ENCODE assay signal across 8 cellular contexts in genomic region chr11:18321991-18322711, GRCh38. TPM values are rescaled to one million over a fixed set of nuclear protein-coding genes. Genes with fewer than 3 reads are reported as not detected.
DNase-seq lines count a peak whose midpoint lies in the region; ATAC-seq and TF ChIP-seq lines count a peak whose summit lies in the region.

TSS of gene GTF2H1 (plus strand) at chr11:18322567. CDS start at chr11:18333075, 10,508 bp downstream.
TSS of gene HPS5 (minus strand) at chr11:18322140. CDS start at chr11:18317858, 4,282 bp downstream.

- H3K36me3 ChIP-seq in liver (ENCODE audit: control insufficient read depth in 4 of 4, insufficient read depth in 3 of 4, low read depth in 1 of 4, low read length in 3 of 4), result peaks cover 0 to 9% (median 3%) of the 10 kb centered on the region in 4 donors

- H3K27me3 ChIP-seq in liver (ENCODE audit: control insufficient read depth in 4 of 4, insufficient read depth in 4 of 4, low read length in 3 of 4), result no peaks in the 10 kb centered on the region

- DNase-seq in NCI-H774 (lab: John Stamatoyannopoulos, UW) (peak; percentile 95), dermis microvascular lymphatic vessel endothelial cell (ENCODE audit: low read depth in 2 of 2) (peak; percentile 98 to 99)
- peak; percentile 93 to 96 for DNase-seq in activated CD4-positive, alpha-beta T cell treated with anti-CD3 and anti-CD28 coated beads, Interleukin-2, amount 50 U/mL, for 48 hours
- DNase-seq in stimulated activated CD4-positive, alpha-beta T cell treated with anti-CD3 and anti-CD28 coated beads, Interleukin-4, amount 100 ng/mL, for 24 hours, result peak; percentile 96

- ATAC-seq in GM19395 (IDR thresholded peaks at IDR 0.05; ENCODE audit: unreplicated experiment) (peak; percentile 90), HG03565 (IDR thresholded peaks at IDR 0.05; ENCODE audit: unreplicated experiment) (peak; percentile 78)

- H3K9ac ChIP-seq in liver (ENCODE audit: low read depth in 1 of 2, low read length in 2 of 2), result peak within 1 kb of the TSS; percentile 82 to 96

- peak within 1 kb of the TSS; percentile 73 to 99 (median 94) for H3K4me3 ChIP-seq in liver (ENCODE audit: low read depth in 1 of 3, low read length in 3 of 3)

- H3K4me1 ChIP-seq in liver (ENCODE audit: control insufficient read depth in 4 of 4, insufficient read depth in 4 of 4, low read length in 3 of 4), result peaks cover 9 to 43% (median 31%) of the 10 kb centered on the region in 4 donors

- peak within 1 kb of the TSS; percentile 97 for H3K27ac ChIP-seq in C4-2B
- H3K27ac ChIP-seq in liver (ENCODE audit: low read depth in 1 of 2, low read length in 2 of 2), result peak within 1 kb of the TSS; percentile 97 to 100

- TF ChIP-seq RAD21 in liver (IDR thresholded peaks at IDR 0.05), result peak; percentile 47 to 50

- TF ChIP-seq CTCF in C4-2B (conservative IDR thresholded peaks at IDR 0.05) (no peak), liver (IDR thresholded peaks at IDR 0.05; ENCODE audit: low read depth, low read length, missing input control) (peak; percentile 12)

- under 1% methylated on average over 61 of the region's 61 CpGs for WGBS in liver

- H3K9me3 ChIP-seq in liver (ENCODE audit: control insufficient read depth in 4 of 4, low read length in 3 of 4), result no peaks in the 10 kb centered on the region

TF ChIP-seq in liver, 16 proteins besides CTCF, POLR2A, EP300 and RAD21:
- TF ChIP-seq GABPA (IDR thresholded peaks at IDR 0.05 in 1 of 2, conservative IDR thresholded peaks at IDR 0.05 in 1 of 2), result peak; percentile 87 to 96
- TF ChIP-seq YY1 (IDR thresholded peaks at IDR 0.05), result peak; percentile 99
- TF ChIP-seq ATF3 (IDR thresholded peaks at IDR 0.05), result no peak
- TF ChIP-seq FOXA1 (IDR thresholded peaks at IDR 0.05), result peak; percentile 41
- TF ChIP-seq NR2F2 (IDR thresholded peaks at IDR 0.05), result no peak
- TF ChIP-seq TAF1 (conservative IDR thresholded peaks at IDR 0.05), result peak; percentile 90
- peak; percentile 39 for TF ChIP-seq FOXA2 (IDR thresholded peaks at IDR 0.05)
- TF ChIP-seq HNF4A (conservative IDR thresholded peaks at IDR 0.05), result peak; percentile 66 to 79
- TF ChIP-seq REST (IDR thresholded peaks at IDR 0.05), result peak; percentile 87
- peak; percentile 76 to 79 for TF ChIP-seq RXRA (IDR thresholded peaks at IDR 0.05)
- TF ChIP-seq ZBTB33 (IDR thresholded peaks at IDR 0.05), result peak; percentile 94
- peak; percentile 84 for TF ChIP-seq MAX (IDR thresholded peaks at IDR 0.05)
- TF ChIP-seq SP1 (IDR thresholded peaks at IDR 0.05), result peak; percentile 83
- peak; percentile 73 to 87 for TF ChIP-seq EGR1 (IDR thresholded peaks at IDR 0.05; ENCODE audit: low read depth in 2 of 2)
- TF ChIP-seq JUND (IDR thresholded peaks at IDR 0.05), result peak; percentile 85
- TF ChIP-seq HNF4G (IDR thresholded peaks at IDR 0.05), result peak; percentile 20

RNA-seq across cellular contexts. Expression of gene GTF2H1, which starts in this region (rescaled TPM):
- 42.4 and 60.3 TPM in 2 replicates for total RNA-seq in dermis microvascular lymphatic vessel endothelial cell
- total RNA-seq in liver, result 10 to 100 TPM; 25.4 to 37.7 TPM
- 10 to 100 TPM; 11.9 to 12.0 TPM for polyA plus RNA-seq in liver

RNA-seq across cellular contexts. Expression of gene HPS5, which starts in this region (rescaled TPM):
- total RNA-seq in dermis microvascular lymphatic vessel endothelial cell (18.0 and 19.0 TPM in 2 replicates), liver (100 to 1,000 TPM in 1 of 2 donors, 10 to 100 TPM in 1; 15.7 to 134 TPM)
- 10 to 100 TPM; 21.9 to 26.5 TPM for polyA plus RNA-seq in liver

Comparison
In these comparisons a context has a peak if more than half of its experiments do, and no peak if none do; other contexts are left out.
1. Peak in every context shown above with its lines: DNase-seq, ATAC-seq, H3K4me3 ChIP-seq and H3K27ac ChIP-seq.